Comparison of ENCODE assay signal across 16 cellular contexts in the genomic region with DNA sequence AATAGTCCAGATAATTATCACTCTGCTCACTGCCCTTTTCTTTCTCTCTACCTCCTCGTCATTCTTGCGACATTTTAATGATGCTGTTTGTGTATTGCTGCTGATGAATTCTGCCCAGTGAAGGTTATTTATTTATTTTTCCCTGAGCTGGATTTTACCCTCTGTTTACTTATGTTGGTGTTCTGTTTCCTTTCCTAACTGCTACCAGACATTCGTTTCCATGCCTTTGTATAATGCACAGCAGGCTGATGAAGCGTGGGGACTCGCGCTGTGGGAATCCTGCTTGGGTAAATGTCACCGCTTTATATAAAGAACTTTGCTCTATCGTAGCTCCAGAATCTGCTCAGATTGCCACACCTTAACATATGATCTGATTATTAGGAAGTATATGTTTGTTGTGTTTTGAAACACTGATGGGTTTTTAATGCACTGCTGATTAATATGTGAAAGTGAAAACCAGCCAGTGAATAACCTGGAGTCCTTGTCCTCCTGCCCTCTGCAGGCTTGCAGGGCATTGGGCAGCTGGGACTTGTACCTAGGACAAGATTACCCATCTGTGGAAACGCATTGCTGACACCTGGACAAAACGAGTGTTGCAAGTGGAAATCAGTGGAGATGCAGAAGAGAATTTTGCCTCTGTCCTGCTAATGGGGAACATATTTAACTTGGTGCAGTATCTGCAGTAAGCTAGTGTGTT.
DNase-seq lines count a peak whose midpoint lies in the region; ATAC-seq and TF ChIP-seq lines count a peak whose summit lies in the region.
"Had no signal": no experiment of that assay in that cellular context is flagged by ENCODE, and none has a peak within 500 bp of the region (broad histone marks: within the 10 kb centered on the region; RNA-seq: fewer than 3 reads in every experiment).

No MANE protein-coding gene starts in this region.

- no peak for TF ChIP-seq CTCF in neural cell (IDR thresholded peaks at IDR 0.05; ENCODE audit: poor library complexity, severe bottlenecking)

- no peak overlapping the region for H2AFZ ChIP-seq in neural cell (ENCODE audit: low read depth, low read length)

- H3K9me2 ChIP-seq in neural cell (ENCODE audit: insufficient read depth, low read length), result no peaks in the 10 kb centered on the region

- H3K27ac ChIP-seq in HUES48 (ENCODE audit: low read depth, low read length), result peak overlapping the region; percentile 46
- H3K27ac ChIP-seq in neural cell (ENCODE audit: low read length), result no peak overlapping the region
- H3K27ac ChIP-seq: BLaER1 treated with 17β-estradiol and CSF1 and Interleukin-3, amounts not matched to agents 10 nM and 100 nM; epithelial cell of prostate; stomach had no signal

- H3K9ac ChIP-seq in HUES48 (ENCODE audit: low read depth, low read length) (no peak overlapping the region), endocrine pancreas (ENCODE audit: control insufficient read depth, insufficient read depth, low read length) (no peak overlapping the region), neural cell (ENCODE audit: low read length) (no peak overlapping the region)
- H3K9ac ChIP-seq: BLaER1 treated with 17β-estradiol and CSF1 and Interleukin-3, amounts not matched to agents 10 nM and 100 nM had no signal

- DNase-seq in NCI-H526 (lab: John Stamatoyannopoulos, UW), result peak; percentile 89 to 90
- DNase-seq in NCI-H2107 (lab: John Stamatoyannopoulos, UW), result no peak
- no peak for DNase-seq in globus pallidus (ENCODE audit: low spot score)
- DNase-seq: activated CD4-positive, alpha-beta T cell treated with anti-CD3 and anti-CD28 coated beads, Interleukin-2, amount 50 U/mL, for 1 hour; NCI-H1436 treated with DMSO at 0.1 percent for 48 hours; right cardiac atrium; stomach had no signal

- no peak for TF ChIP-seq EP300 in neural cell (conservative IDR thresholded peaks at IDR 0.05; ENCODE audit: poor library complexity, severe bottlenecking)

- H3F3A ChIP-seq in neural cell (ENCODE audit: insufficient read depth, low read length, poor library complexity, severe bottlenecking), result peaks cover 9% of the 10 kb centered on the region

- H3K27me3 ChIP-seq in HUES48 (ENCODE audit: control insufficient read depth, insufficient read depth, low read length) (no peaks in the 10 kb centered on the region), endocrine pancreas (ENCODE audit: control insufficient read depth, insufficient read depth, low read length) (no peaks in the 10 kb centered on the region), neural cell (ENCODE audit: insufficient read depth, low read depth, low read length) (no peaks in the 10 kb centered on the region)
- H3K27me3 ChIP-seq: BLaER1 treated with 17β-estradiol and CSF1 and Interleukin-3, amounts not matched to agents 10 nM and 100 nM; stomach had no signal

- no peaks in the 10 kb centered on the region for H4K20me1 ChIP-seq in neural cell (ENCODE audit: insufficient read depth)
- H4K20me1 ChIP-seq: BLaER1 treated with 17β-estradiol and CSF1 and Interleukin-3, amounts not matched to agents 10 nM and 100 nM had no signal

- H3K36me3 ChIP-seq in HUES48 (ENCODE audit: control insufficient read depth, insufficient read depth, low read length) (no peaks in the 10 kb centered on the region), endocrine pancreas (ENCODE audit: control insufficient read depth, insufficient read depth, low read length) (no peaks in the 10 kb centered on the region), neural cell (ENCODE audit: insufficient read depth, low read length) (no peaks in the 10 kb centered on the region)
- H3K36me3 ChIP-seq: BLaER1 treated with 17β-estradiol and CSF1 and Interleukin-3, amounts not matched to agents 10 nM and 100 nM; stomach had no signal

- H3K4me2 ChIP-seq in neural cell (ENCODE audit: low read length), result peak overlapping the region; percentile 59

- no peaks in the 10 kb centered on the region for H3K79me2 ChIP-seq in neural cell (replicated peaks; ENCODE audit: insufficient read depth, low read length)

- ATAC-seq in GM19397 (IDR thresholded peaks at IDR 0.05; ENCODE audit: unreplicated experiment), result no peak
- ATAC-seq in HG03565 (IDR thresholded peaks at IDR 0.05; ENCODE audit: unreplicated experiment), result no peak
- ATAC-seq: activated T-helper 17 cell treated with anti-CD3 and anti-CD28 coated beads, Interleukin-2, amount 50 U/mL, for 72 hours; GM12878; right cardiac atrium had no signal

- TF ChIP-seq RAD21 in neural cell (conservative IDR thresholded peaks at IDR 0.05), result no peak

- H3K4me1 ChIP-seq in HUES48 (ENCODE audit: control insufficient read depth, insufficient read depth, low read length) (peaks cover 18% of the 10 kb centered on the region), endocrine pancreas (ENCODE audit: control insufficient read depth, insufficient read depth, low read length) (no peaks in the 10 kb centered on the region)

- H3K4me3 ChIP-seq in HUES48 (ENCODE audit: low read depth, low read length) (no peak overlapping the region), endocrine pancreas (ENCODE audit: control insufficient read depth, insufficient read depth, low read length) (peak overlapping the region; percentile 84), neural cell (ENCODE audit: low read length) (peak overlapping the region; percentile 36)
- H3K4me3 ChIP-seq: BLaER1 treated with 17β-estradiol and CSF1 and Interleukin-3, amounts not matched to agents 10 nM and 100 nM; GM12878; stomach had no signal

- H3K9me3 ChIP-seq in HUES48 (ENCODE audit: control insufficient read depth, insufficient read depth, low read length), result no peaks in the 10 kb centered on the region
- no peaks in the 10 kb centered on the region for H3K9me3 ChIP-seq in endocrine pancreas (ENCODE audit: control insufficient read depth, low read length)
- no peaks in the 10 kb centered on the region for H3K9me3 ChIP-seq in neural cell (ENCODE audit: low read length)
- H3K9me3 ChIP-seq: stomach had no signal

TF ChIP-seq in neural cell, 6 proteins besides CTCF, POLR2A, EP300 and RAD21:
- TF ChIP-seq POLR2AphosphoS5 (IDR thresholded peaks at IDR 0.05), result no peak
- TF ChIP-seq SMC3 (conservative IDR thresholded peaks at IDR 0.05; ENCODE audit: poor library complexity), result no peak
- no peak for TF ChIP-seq EZH2 (IDR thresholded peaks at IDR 0.05; ENCODE audit: borderline replicate concordance, insufficient read depth, low read length, poor library complexity, severe bottlenecking)
- TF ChIP-seq, protein P1, sequence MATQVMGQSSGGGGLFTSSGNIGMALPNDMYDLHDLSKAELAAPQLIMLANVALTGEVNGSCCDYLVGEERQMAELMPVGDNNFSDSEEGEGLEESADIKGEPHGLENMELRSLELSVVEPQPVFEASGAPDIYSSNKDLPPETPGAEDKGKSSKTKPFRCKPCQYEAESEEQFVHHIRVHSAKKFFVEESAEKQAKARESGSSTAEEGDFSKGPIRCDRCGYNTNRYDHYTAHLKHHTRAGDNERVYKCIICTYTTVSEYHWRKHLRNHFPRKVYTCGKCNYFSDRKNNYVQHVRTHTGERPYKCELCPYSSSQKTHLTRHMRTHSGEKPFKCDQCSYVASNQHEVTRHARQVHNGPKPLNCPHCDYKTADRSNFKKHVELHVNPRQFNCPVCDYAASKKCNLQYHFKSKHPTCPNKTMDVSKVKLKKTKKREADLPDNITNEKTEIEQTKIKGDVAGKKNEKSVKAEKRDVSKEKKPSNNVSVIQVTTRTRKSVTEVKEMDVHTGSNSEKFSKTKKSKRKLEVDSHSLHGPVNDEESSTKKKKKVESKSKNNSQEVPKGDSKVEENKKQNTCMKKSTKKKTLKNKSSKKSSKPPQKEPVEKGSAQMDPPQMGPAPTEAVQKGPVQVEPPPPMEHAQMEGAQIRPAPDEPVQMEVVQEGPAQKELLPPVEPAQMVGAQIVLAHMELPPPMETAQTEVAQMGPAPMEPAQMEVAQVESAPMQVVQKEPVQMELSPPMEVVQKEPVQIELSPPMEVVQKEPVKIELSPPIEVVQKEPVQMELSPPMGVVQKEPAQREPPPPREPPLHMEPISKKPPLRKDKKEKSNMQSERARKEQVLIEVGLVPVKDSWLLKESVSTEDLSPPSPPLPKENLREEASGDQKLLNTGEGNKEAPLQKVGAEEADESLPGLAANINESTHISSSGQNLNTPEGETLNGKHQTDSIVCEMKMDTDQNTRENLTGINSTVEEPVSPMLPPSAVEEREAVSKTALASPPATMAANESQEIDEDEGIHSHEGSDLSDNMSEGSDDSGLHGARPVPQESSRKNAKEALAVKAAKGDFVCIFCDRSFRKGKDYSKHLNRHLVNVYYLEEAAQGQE (IDR thresholded peaks at IDR 0.05; ENCODE audit: borderline replicate concordance), result no peak
- TF ChIP-seq MXI1 (conservative IDR thresholded peaks at IDR 0.05; ENCODE audit: poor library complexity, severe bottlenecking), result no peak
- TF ChIP-seq TAF1 (IDR thresholded peaks at IDR 0.05; ENCODE audit: low read depth), result no peak

Comparison
In these comparisons a context has a peak if more than half of its experiments do, and no peak if none do; other contexts are left out.
1. DNase-seq: peak in NCI-H526 (2 of 2); none in NCI-H2107 (single experiment) and globus pallidus (single experiment).